11 cellular contexts compared by ENCODE assay signal in genomic region chr5:120803282-120803681, GRCh38.
DNase-seq lines count a peak whose midpoint lies in the region; ATAC-seq and TF ChIP-seq lines count a peak whose summit lies in the region.
"Had no signal": no experiment of that assay in that cellular context is flagged by ENCODE, and none has a peak within 500 bp of the region (broad histone marks: within the 10 kb centered on the region; RNA-seq: fewer than 3 reads in every experiment).

No MANE protein-coding gene starts in this region.

- no peaks in the 10 kb centered on the region for H3K27me3 Mint-ChIP-seq in activated CD4-positive, alpha-beta memory T cell treated with anti-CD3 and anti-CD28 coated beads, Interleukin-2, amount 10 ng/mL, durations not matched to agents 7 days and 5 days

- H3K4me3 Mint-ChIP-seq in activated CD4-positive, alpha-beta memory T cell treated with anti-CD3 and anti-CD28 coated beads, Interleukin-2, amount 10 ng/mL, durations not matched to agents 7 days and 5 days, result no peak overlapping the region

- H3K27ac ChIP-seq in C4-2B, result no peak overlapping the region
- H3K27ac ChIP-seq: neutrophil had no signal

- TF ChIP-seq CTCF in C4-2B (conservative IDR thresholded peaks at IDR 0.05) (peak; percentile 59), LNCAP (IDR thresholded peaks at IDR 0.05) (peak; percentile 44)

- H3K27ac Mint-ChIP-seq in activated CD4-positive, alpha-beta memory T cell treated with anti-CD3 and anti-CD28 coated beads, Interleukin-2, amount 10 ng/mL, durations not matched to agents 7 days and 5 days, result no peak overlapping the region

- no peaks in the 10 kb centered on the region for H3K4me1 Mint-ChIP-seq in activated CD4-positive, alpha-beta memory T cell treated with anti-CD3 and anti-CD28 coated beads, Interleukin-2, amount 10 ng/mL, durations not matched to agents 7 days and 5 days

- DNase-seq in amniotic epithelial cell (ENCODE audit: low read depth) (peak; percentile 38), kidney glomerular epithelial cell (lab: John Stamatoyannopoulos, UW) (peak; percentile 45), hypothalamus (lab: John Stamatoyannopoulos, UW) (no peak)
- no peak for DNase-seq in activated T-cell treated with anti-CD3 and anti-CD28 coated beads, Interleukin-2, amount 50 U/mL, for 48 hours
- no peak for DNase-seq in activated CD4-positive, alpha-beta memory T cell treated with anti-CD3 and anti-CD28 coated beads, Interleukin-2, amount 10 ng/mL, durations not matched to agents 7 days and 5 days
- DNase-seq: effector CD4-positive, alpha-beta T cell; GOT3 had no signal

- H3K36me3 Mint-ChIP-seq in activated CD4-positive, alpha-beta memory T cell treated with anti-CD3 and anti-CD28 coated beads, Interleukin-2, amount 10 ng/mL, durations not matched to agents 7 days and 5 days (ENCODE audit: low read depth), result no peaks in the 10 kb centered on the region

- CTCF ChIA-PET in activated CD4-positive, alpha-beta memory T cell treated with anti-CD3 and anti-CD28 coated beads, Interleukin-2, amount 10 ng/mL, durations not matched to agents 7 days and 5 days (lab: Charles Lee), result no interaction called here

- H3K9me3 Mint-ChIP-seq in activated CD4-positive, alpha-beta memory T cell treated with anti-CD3 and anti-CD28 coated beads, Interleukin-2, amount 10 ng/mL, durations not matched to agents 7 days and 5 days, result no peaks in the 10 kb centered on the region

- ATAC-seq in GM21717 (IDR thresholded peaks at IDR 0.05; ENCODE audit: unreplicated experiment), result no peak

- POLR2A ChIA-PET in activated CD4-positive, alpha-beta memory T cell treated with anti-CD3 and anti-CD28 coated beads, Interleukin-2, amount 10 ng/mL, durations not matched to agents 7 days and 5 days (lab: Charles Lee), result no interaction called here

Comparison
In these comparisons a context has a peak if more than half of its experiments do, and no peak if none do; other contexts are left out.
1. DNase-seq: peak in amniotic epithelial cell (single experiment) and kidney glomerular epithelial cell (single experiment); none in hypothalamus (0 of 51), activated T-cell treated with anti-CD3 and anti-CD28 coated beads, Interleukin-2, amount 50 U/mL, for 48 hours (0 of 2) and activated CD4-positive, alpha-beta memory T cell treated with anti-CD3 and anti-CD28 coated beads, Interleukin-2, amount 10 ng/mL, durations not matched to agents 7 days and 5 days (single experiment).